In the genomic region with DNA sequence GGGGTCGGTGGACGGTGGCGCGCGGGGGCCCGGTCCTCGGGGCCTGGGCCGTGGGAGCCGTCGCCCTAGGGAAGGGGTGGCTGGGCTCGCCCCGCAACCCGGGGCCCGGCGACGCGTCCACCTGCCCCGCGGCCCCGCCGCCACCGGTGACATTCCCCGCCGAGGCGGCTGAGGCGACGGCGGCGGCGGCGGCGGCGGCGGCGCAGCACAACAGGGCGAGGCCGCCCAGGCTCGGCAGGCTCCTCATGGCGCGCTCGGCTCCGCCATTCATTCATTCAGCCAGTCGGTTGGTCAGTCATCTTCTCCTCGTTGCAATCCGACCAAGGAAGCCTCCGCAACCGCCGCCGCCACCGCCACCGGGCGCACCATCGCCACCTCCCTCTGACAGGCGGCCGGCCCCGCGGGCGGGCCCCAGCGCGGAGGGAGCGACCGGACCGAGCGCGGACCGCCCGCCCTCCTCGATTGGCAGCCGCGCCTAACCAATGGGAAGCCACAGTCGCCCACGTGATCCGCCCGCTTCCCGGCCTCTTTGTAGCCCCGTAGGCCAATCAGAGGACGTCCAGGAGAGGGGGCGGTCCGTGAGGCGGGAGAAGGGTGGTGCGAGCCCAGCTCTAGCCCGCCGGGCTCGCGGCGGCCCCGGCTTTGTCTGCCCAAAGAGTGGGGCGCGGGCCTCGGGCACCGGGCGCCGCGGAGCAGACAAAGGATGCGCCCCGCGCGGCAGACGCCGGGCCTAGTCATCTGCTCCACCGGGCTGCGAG, we compare ENCODE assay signal across 7 cellular contexts. TPM values are rescaled to one million over a fixed set of nuclear protein-coding genes. Genes with fewer than 3 reads are reported as not detected.
DNase-seq lines count a peak whose midpoint lies in the region; ATAC-seq, FAIRE-seq and TF ChIP-seq lines count a peak whose summit lies in the region.

A gene (minus strand): TSS at position 383 of the 758 bp plus-strand sequence. CDS start 112 bp downstream, at position 271.

- H2AFZ ChIP-seq in GM12878 (ENCODE audit: control insufficient read depth, low read depth, low read length), result peak within 1 kb of the TSS; percentile 81

- H3K9ac ChIP-seq in GM12878 (ENCODE audit: control insufficient read depth, insufficient read depth, low read length), result peak within 1 kb of the TSS; percentile 71

- peak; percentile 83 for TF ChIP-seq POLR2A in GM12878 (IDR thresholded peaks at IDR 0.05; ENCODE audit: low read depth, low read length)

- H3K36me3 ChIP-seq in GM12878 (ENCODE audit: control insufficient read depth in 2 of 2, insufficient read depth in 2 of 2, low read length in 1 of 2), result no peaks in the 10 kb centered on the region

- POLR2A ChIA-PET in GM12878 (lab: Charles Lee), result no interaction called here

- no peaks in the 10 kb centered on the region; the same call in 1 of the 2 replicates for H3K79me2 ChIP-seq in GM12878 (ENCODE audit: control insufficient read depth, insufficient read depth, low read length)

- no peak for TF ChIP-seq RAD21 in GM12878 (IDR thresholded peaks at IDR 0.05; ENCODE audit: insufficient read depth, low read depth, low read length)

- no peaks in the 10 kb centered on the region; the same call in 2 of the 3 replicates for H3K9me3 ChIP-seq in GM12878 (replicated peaks; ENCODE audit: control insufficient read depth, insufficient read depth, low read length)

- SMC1A ChIA-PET in GM12878 (lab: Charles Lee; ENCODE audit: uncharacterized antibody, unreplicated experiment), result no interaction called here

- H3K27me3 ChIP-seq in GM12878 (replicated peaks in 1 of 2; ENCODE audit: control insufficient read depth in 2 of 2, insufficient read depth in 2 of 2, low read length in 1 of 2), result no peaks in the 10 kb centered on the region

- H3K4me2 ChIP-seq in GM12878 (ENCODE audit: control insufficient read depth, insufficient read depth), result peak within 1 kb of the TSS; percentile 84

- peaks cover 15% of the 10 kb centered on the region for H3K4me1 ChIP-seq in GM12878 (ENCODE audit: control insufficient read depth, insufficient read depth, low read length)

- WGBS in GM12878 (ENCODE audit: insufficient coverage, insufficient replicate concordance, low lambda C conversion rate, missing lambda C conversion rate), result 1% methylated on average over 74 of the region's 102 CpGs

- BruUV-seq in GM12878 (replicated peaks; lab: Mats Ljungman, UMichigan), result no TSS peak

- H3K27ac ChIP-seq in GM12878 (ENCODE audit: control insufficient read depth, insufficient read depth), result no peak within 1 kb of the TSS; the same call in none of the 2 replicates

- peak; percentile 59 for FAIRE-seq in GM12878 (lab: Jason Lieb, UNC)

- H3K4me3 ChIP-seq in GM12878 (peak within 1 kb of the TSS; percentile 80), retinal pigment epithelial cell (ENCODE audit: low read length) (peak within 1 kb of the TSS; percentile 95)

- DNase-seq in NCI-H2081 (lab: John Stamatoyannopoulos, UW) (peak; percentile 98), T1000 (lab: John Stamatoyannopoulos, UW) (peak; percentile 92), GM12878 (ENCODE audit: low read depth, low spot score) (peak; percentile 81), hypothalamus (lab: John Stamatoyannopoulos, UW) (peak; percentile 65 to 100 (median 98)), retinal pigment epithelial cell (ENCODE audit: low read depth) (peak; percentile 96)

- ATAC-seq in GM18517 (IDR thresholded peaks at IDR 0.05; ENCODE audit: unreplicated experiment) (peak; percentile 79), HG03039 (IDR thresholded peaks at IDR 0.05; ENCODE audit: unreplicated experiment) (peak; percentile 95), GM12878 (peak; percentile 99)

- CTCF ChIA-PET in GM12878 (lab: Yijun Ruan, JAX), result interaction anchor here (1.0 to 1.6 kb wide), 2 partner anchors 17 to 357 kb away, joined by 3 read pairs; no protein-coding TSS in a partner anchor

- intact Hi-C loops in GM12878 (cut with micrococcal nuclease; ENCODE audit: unreplicated experiment), result loop anchor here (5.0 kb wide), 1 partner anchor 97 kb away; no protein-coding TSS in a partner anchor

- TF ChIP-seq CTCF in GM12878 (IDR thresholded peaks at IDR 0.05 in 2 of 3, conservative IDR thresholded peaks at IDR 0.05 in 1 of 3; ENCODE audit: control insufficient read depth in 2 of 3, extremely low read depth in 1 of 3, insufficient read depth in 1 of 3, low read depth in 3 of 3, low read length in 3 of 3), result no peak
- no peak for TF ChIP-seq CTCF in retinal pigment epithelial cell (conservative IDR thresholded peaks at IDR 0.05; ENCODE audit: low read depth, low read length)

- RAD21 ChIA-PET in GM12878 (lab: Charles Lee; ENCODE audit: unreplicated experiment), result no interaction called here

- in situ Hi-C loops in GM12878 (cut with MboI), result no loop called here

- TF ChIP-seq EP300 in GM12878 (IDR thresholded peaks at IDR 0.05; ENCODE audit: borderline replicate concordance in 1 of 2, control insufficient read depth in 1 of 2, low read depth in 2 of 2, low read length in 2 of 2), result no peak

- no peaks in the 10 kb centered on the region for H4K20me1 ChIP-seq in GM12878 (ENCODE audit: control insufficient read depth, insufficient read depth)

TF ChIP-seq in GM12878, 131 proteins besides CTCF, POLR2A, EP300 and RAD21 (continues in another document):
- TF ChIP-seq KDM1A (IDR thresholded peaks at IDR 0.05; ENCODE audit: borderline replicate concordance), result no peak
- no peak for TF ChIP-seq RBBP5 (conservative IDR thresholded peaks at IDR 0.05)
- no peak for TF ChIP-seq NR2C2 (IDR thresholded peaks at IDR 0.05; ENCODE audit: borderline replicate concordance, control insufficient read depth, insufficient read length, low read depth)
- no peak for TF ChIP-seq POLR2AphosphoS2 (IDR thresholded peaks at IDR 0.05; ENCODE audit: low read depth, low read length)
- no peak for TF ChIP-seq KLF5 (IDR thresholded peaks at IDR 0.05; ENCODE audit: partially characterized antibody)
- TF ChIP-seq DPF2 (IDR thresholded peaks at IDR 0.05), result peak; percentile 98
- no peak for TF ChIP-seq PML (IDR thresholded peaks at IDR 0.05; ENCODE audit: low read length)
- TF ChIP-seq SMAD1 (IDR thresholded peaks at IDR 0.05; ENCODE audit: low read depth, partially characterized antibody), result no peak
- no peak for TF ChIP-seq RB1 (IDR thresholded peaks at IDR 0.05; ENCODE audit: borderline replicate concordance)
- peak; percentile 58 to 83; a peak in 3 of 4 replicates for TF ChIP-seq BHLHE40 (IDR thresholded peaks at IDR 0.05; ENCODE audit: borderline replicate concordance in 1 of 2, low read depth in 2 of 2, low read length in 1 of 2)
- no peak for TF ChIP-seq ASH2L (IDR thresholded peaks at IDR 0.05; ENCODE audit: borderline replicate concordance, low read depth)
- TF ChIP-seq RUNX3 (IDR thresholded peaks at IDR 0.05; ENCODE audit: low read length), result 0 out of 2 replicates have a peak, but pooled peaks have one; percentile 0
- no peak for TF ChIP-seq ZNF622 (IDR thresholded peaks at IDR 0.05)
- TF ChIP-seq, protein P1, sequence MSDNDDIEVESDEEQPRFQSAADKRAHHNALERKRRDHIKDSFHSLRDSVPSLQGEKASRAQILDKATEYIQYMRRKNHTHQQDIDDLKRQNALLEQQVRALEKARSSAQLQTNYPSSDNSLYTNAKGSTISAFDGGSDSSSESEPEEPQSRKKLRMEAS (IDR thresholded peaks at IDR 0.05; ENCODE audit: low read depth, low read length), result peak; percentile 93
- TF ChIP-seq NR2C1 (IDR thresholded peaks at IDR 0.05), result no peak
- TF ChIP-seq, protein P2, sequence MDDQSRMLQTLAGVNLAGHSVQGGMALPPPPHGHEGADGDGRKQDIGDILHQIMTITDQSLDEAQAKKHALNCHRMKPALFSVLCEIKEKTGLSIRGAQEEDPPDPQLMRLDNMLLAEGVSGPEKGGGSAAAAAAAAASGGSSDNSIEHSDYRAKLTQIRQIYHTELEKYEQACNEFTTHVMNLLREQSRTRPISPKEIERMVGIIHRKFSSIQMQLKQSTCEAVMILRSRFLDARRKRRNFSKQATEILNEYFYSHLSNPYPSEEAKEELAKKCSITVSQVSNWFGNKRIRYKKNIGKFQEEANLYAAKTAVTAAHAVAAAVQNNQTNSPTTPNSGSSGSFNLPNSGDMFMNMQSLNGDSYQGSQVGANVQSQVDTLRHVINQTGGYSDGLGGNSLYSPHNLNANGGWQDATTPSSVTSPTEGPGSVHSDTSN (IDR thresholded peaks at IDR 0.05; ENCODE audit: insufficient replicate concordance, low read depth, low read length), result peak; percentile 97
- TF ChIP-seq RAD51 (IDR thresholded peaks at IDR 0.05), result peak; percentile 88
- TF ChIP-seq JUNB (IDR thresholded peaks at IDR 0.05), result no peak
- no peak for TF ChIP-seq TCF7 (IDR thresholded peaks at IDR 0.05; ENCODE audit: borderline replicate concordance)
- TF ChIP-seq SP1 (IDR thresholded peaks at IDR 0.05; ENCODE audit: low read depth, low read length), result peak; percentile 96
- peak; percentile 60; the same call in 1 of the 2 replicates for TF ChIP-seq GATAD2B (conservative IDR thresholded peaks at IDR 0.05; ENCODE audit: low read depth)
- peak; percentile 71 for TF ChIP-seq IKZF1 (conservative IDR thresholded peaks at IDR 0.05)

RNA-seq across cellular contexts. Expression of the gene that starts here (rescaled TPM):
- 0.44 and 0.64 TPM in 2 replicates for total RNA-seq in GM12878 (2013; cell fraction: nucleolus; rRNA removed)
- total RNA-seq in GM12878 (2014; rRNA removed) (3.0 and 3.7 TPM in 2 replicates), GM12878 (2014; rRNA removed; fragmentation: Illumina TruSeq; extraction: Trizol) (4.0 TPM in 2 replicates), GM12878 (2021) (3.8 and 4.3 TPM in 2 replicates)
- polyA plus RNA-seq in GM12878 (2011; ENCODE audit: low read depth), result 1.1 TPM
- polyA plus RNA-seq in GM12878 (2011; rRNA removed) (0.71 and 0.84 TPM in 2 replicates), GM12878 (2014; fragmentation: Illumina TruSeq; extraction: Trizol) (5.1 and 5.2 TPM in 2 replicates), GM12878 (2014; fragmentation: Nextera tagmentation; extraction: Ambion mirVana) (1 to 10 TPM; 1.4 to 1.6 TPM), GM12878 (2014; rRNA removed) (2.5 and 2.8 TPM in 2 replicates), GM12878 (2016; fragmentation: Nextera tagmentation; extraction: Ambion mirVana) (1 to 10 TPM; 1.8 to 2.4 TPM)
- polyA plus RNA-seq in GM12878 (2011; cell fraction: cytosol; rRNA removed), result 0.43 and 0.52 TPM in 2 replicates
- polyA plus RNA-seq in GM12878 (2011; cell fraction: nucleus; rRNA removed), result 0.13 and 0.32 TPM in 2 replicates
- 1.7 and 2.3 TPM in 2 replicates for polyA plus RNA-seq in GM12878 (2012)
- 0.66 and 0.72 TPM in 2 replicates for polyA minus RNA-seq in GM12878 (2011; rRNA and poly(A)+ RNA removed)
- polyA minus RNA-seq in GM12878 (2011; cell fraction: cytosol; rRNA and poly(A)+ RNA removed), result 0.27 and 0.62 TPM in 2 replicates
- 0.12 and 0.57 TPM in 2 replicates for polyA minus RNA-seq in GM12878 (2011; cell fraction: nucleus; rRNA and poly(A)+ RNA removed)
